Comparison of ENCODE assay signal across 8 cellular contexts in genomic region chr16:3112058-3112880, GRCh38. TPM values are rescaled to one million over a fixed set of nuclear protein-coding genes. Genes with fewer than 3 reads are reported as not detected.
DNase-seq lines count a peak whose midpoint lies in the region; ATAC-seq, FAIRE-seq and TF ChIP-seq lines count a peak whose summit lies in the region.

ZNF205 (plus strand) TSS chr16:3112586; CDS start chr16:3113431, 845 bp downstream.

- TF ChIP-seq CTCF in WTC11 (IDR thresholded peaks at IDR 0.05) (no peak), pancreas (IDR thresholded peaks at IDR 0.05) (no peak)

- peak within 1 kb of the TSS in 2 of 4 donors; percentile 18 to 33 for H3K27ac ChIP-seq in pancreas
- no peak within 1 kb of the TSS for H3K27ac ChIP-seq in Karpas-422 (ENCODE audit: low read length)

- no peak for FAIRE-seq in pancreas (lab: Jason Lieb, UNC)

- H3K9me3 Mint-ChIP-seq in WTC11 = no peaks in the 10 kb centered on the region

- WGBS in pancreas, 2 donors = 5 to 7% methylated on average over 23 of the region's 23 CpGs

- DNase-seq in DMS 273 (lab: John Stamatoyannopoulos, UW; ENCODE audit: unreplicated experiment) (peak; percentile 93), NCI-H128 (lab: John Stamatoyannopoulos, UW; ENCODE audit: unreplicated experiment) (peak; percentile 71), WTC11 (ENCODE audit: low spot score) (peak; percentile 88), head of caudate nucleus (peak; percentile 74 to 95 (median 86)), pancreas (peak; percentile 82 to 96 (median 85)), Karpas-422 (no peak), SKM-1 (lab: John Stamatoyannopoulos, UW; ENCODE audit: unreplicated experiment) (no peak), activated gamma-delta T cell treated with Interleukin-2 at 50 U/mL for 16 hours (no peak)

- H3K4me2 ChIP-seq in Karpas-422 (ENCODE audit: low read depth, low read length, poor library complexity, severe bottlenecking) = no peak within 1 kb of the TSS

- POLR2A ChIA-PET in WTC11 (lab: Charles Lee) = interaction anchor here (2.0 kb wide), 1 partner anchor 25 kb away, joined by 4 read pairs; no protein-coding TSS in a partner anchor

- H3K9me2 ChIP-seq in Karpas-422 (replicated peaks; ENCODE audit: insufficient read depth, low read length) = no peaks in the 10 kb centered on the region

- H3K27me3 ChIP-seq in pancreas = no peaks in the 10 kb centered on the region
- no peaks in the 10 kb centered on the region for H3K27me3 ChIP-seq in Karpas-422 (ENCODE audit: low read length)

- H3K9ac ChIP-seq in Karpas-422 (ENCODE audit: low read length) = no peak within 1 kb of the TSS

- H3K4me3 Mint-ChIP-seq in WTC11 = peak within 1 kb of the TSS; percentile 88

- H2AFZ ChIP-seq in Karpas-422 (ENCODE audit: low read length) = no peak within 1 kb of the TSS

- intact Hi-C loops in head of caudate nucleus (cut with DNase I) = no loop called here
- intact Hi-C loops in pancreas (cut with DNase I) = no loop called here

- H3K36me3 Mint-ChIP-seq in WTC11 = peaks cover 10% of the 10 kb centered on the region

- H3K27me3 Mint-ChIP-seq in WTC11 (ENCODE audit: low read depth) = no peaks in the 10 kb centered on the region

- peak within 1 kb of the TSS; percentile 94 for H3K27ac Mint-ChIP-seq in WTC11

- CTCF ChIA-PET in WTC11 (lab: Charles Lee) = interaction anchor here (0.5 to 6.7 kb wide), 12 partner anchors 11 to 84 kb away, joined by 3 to 112 read pairs (median 4); partner anchors contain the start of gene ZSCAN10

- H3K4me1 ChIP-seq in pancreas (peaks cover 8 to 17% (median 17%) of the 10 kb centered on the region in 3 donors), Karpas-422 (ENCODE audit: low read length) (peaks cover 2% of the 10 kb centered on the region)

- H3K79me2 ChIP-seq in Karpas-422 (ENCODE audit: low read length) = no peaks in the 10 kb centered on the region

- ATAC-seq in WTC11 (peak; percentile 94), pancreas (peak; percentile 98 to 99 (median 98))

- no peaks in the 10 kb centered on the region for H3K36me3 ChIP-seq in pancreas
- H3K36me3 ChIP-seq in Karpas-422 (ENCODE audit: insufficient read depth, low read length) = no peaks in the 10 kb centered on the region

- peaks cover 27% of the 10 kb centered on the region for H3K4me1 Mint-ChIP-seq in WTC11

- H3K4me3 ChIP-seq in pancreas (peak within 1 kb of the TSS; percentile 31 to 85 (median 68)), Karpas-422 (ENCODE audit: low read length) (no peak within 1 kb of the TSS)

- no peaks in the 10 kb centered on the region for H4K20me1 ChIP-seq in Karpas-422 (ENCODE audit: insufficient read depth, low read depth, low read length)

- no peaks in the 10 kb centered on the region for H3K9me3 ChIP-seq in pancreas
- H3K9me3 ChIP-seq in Karpas-422 (ENCODE audit: low read length) = no peaks in the 10 kb centered on the region

TF ChIP-seq in WTC11, 78 proteins besides CTCF, POLR2A, EP300 and RAD21 (continues in another document):
- TF ChIP-seq ZNF138 (CRISPR knock-in tag; conservative IDR thresholded peaks at IDR 0.05) = no peak
- 0 out of 2 replicates have a peak, but pooled peaks have one; percentile 6 for TF ChIP-seq PRDM15 (CRISPR knock-in tag; IDR thresholded peaks at IDR 0.05)
- TF ChIP-seq ATF3 (CRISPR knock-in tag; conservative IDR thresholded peaks at IDR 0.05) = no peak
- TF ChIP-seq CREM (CRISPR knock-in tag; IDR thresholded peaks at IDR 0.05) = 0 out of 2 replicates have a peak, but pooled peaks have one; percentile 52
- TF ChIP-seq FOXK1 (CRISPR knock-in tag; IDR thresholded peaks at IDR 0.05) = peak; percentile 77; the same call in 1 of the 2 replicates
- TF ChIP-seq USF2 (CRISPR knock-in tag; IDR thresholded peaks at IDR 0.05) = no peak
- TF ChIP-seq E2F5 (CRISPR knock-in tag; IDR thresholded peaks at IDR 0.05) = 0 out of 2 replicates have a peak, but pooled peaks have one; percentile 58
- no peak for TF ChIP-seq NFYB (CRISPR knock-in tag; conservative IDR thresholded peaks at IDR 0.05; ENCODE audit: low read depth)
- TF ChIP-seq SP1 (CRISPR knock-in tag; conservative IDR thresholded peaks at IDR 0.05) = peak; percentile 94
- TF ChIP-seq SMAD3 (CRISPR knock-in tag; IDR thresholded peaks at IDR 0.05; ENCODE audit: borderline replicate concordance) = no peak; the same call in 1 of the 2 replicates
- TF ChIP-seq ATF1 (CRISPR knock-in tag; IDR thresholded peaks at IDR 0.05) = 0 out of 2 replicates have a peak, but pooled peaks have one; percentile 64
- no peak for TF ChIP-seq EMX1 (CRISPR knock-in tag; IDR thresholded peaks at IDR 0.05)
- no peak for TF ChIP-seq AR (CRISPR knock-in tag; IDR thresholded peaks at IDR 0.05)
- TF ChIP-seq JUN (CRISPR knock-in tag; IDR thresholded peaks at IDR 0.05) = 0 out of 2 replicates have a peak, but pooled peaks have one; percentile 28
- no peak for TF ChIP-seq CREB1 (CRISPR knock-in tag; IDR thresholded peaks at IDR 0.05)
- no peak for TF ChIP-seq SOX15 (CRISPR knock-in tag; IDR thresholded peaks at IDR 0.05)

RNA-seq across cellular contexts. Expression of gene ZNF205, which starts in this region (rescaled TPM):
- total RNA-seq in WTC11 (2021) (17.7 to 22.7 TPM (median 21.3 TPM) in 3 replicates), pancreas (1 to 10 TPM; 6.5 to 10.0 (median 8.0) TPM)
- 10 to 100 TPM; 22.4 to 43.3 TPM for polyA plus RNA-seq in pancreas
- not detected in 2 replicates for total RNA-seq in Karpas-422 (2014; rRNA removed; shearing (Covaris generic); ENCODE audit: low replicate concordance)

Comparison
In these comparisons a context has a peak if more than half of its experiments do, and no peak if none do; other contexts are left out.
1. DNase-seq: peak in DMS 273 (single experiment), NCI-H128 (single experiment), WTC11 (single experiment), head of caudate nucleus (42 of 42) and pancreas (6 of 6); none in Karpas-422 (single experiment), SKM-1 (single experiment) and activated gamma-delta T cell treated with Interleukin-2 at 50 U/mL for 16 hours (single experiment).